Comparison of ENCODE assay signal across 8 cellular contexts in genomic region chr9:37747271-37747753, GRCh38.
A peak's percentile ranks its signal among the peaks of the same experiment; 100 is the strongest.
DNase-seq lines count a peak whose midpoint lies in the region; ATAC-seq and TF ChIP-seq lines count a peak whose summit lies in the region.

No MANE protein-coding gene starts in this region.

- TF ChIP-seq CTCF in GM06990 (IDR thresholded peaks at IDR 0.05; ENCODE audit: insufficient read depth, low read length, poor library complexity, severe bottlenecking): peak; percentile 95

- no peak overlapping the region for H3K4me3 ChIP-seq in GM06990 (replicated peaks; ENCODE audit: low read depth, low read length)

- H3K36me3 Mint-ChIP-seq in memory B cell: no peaks in the 10 kb centered on the region

- peak; percentile 72 for ATAC-seq in HG02678 (IDR thresholded peaks at IDR 0.05; ENCODE audit: unreplicated experiment)
- ATAC-seq in memory B cell (ENCODE audit: low read depth): peak; percentile 92
- no peak for ATAC-seq in HG03469 (IDR thresholded peaks at IDR 0.05; ENCODE audit: unreplicated experiment)

- H3K9me3 Mint-ChIP-seq in memory B cell: no peaks in the 10 kb centered on the region

- no peaks in the 10 kb centered on the region for H3K27me3 Mint-ChIP-seq in memory B cell

- no peaks in the 10 kb centered on the region for H3K27me3 ChIP-seq in GM06990 (replicated peaks; ENCODE audit: control insufficient read depth, insufficient read depth, low read length)

- no peak for DNase-seq in GM06990 (ENCODE audit: extremely low read depth, insufficient read length)
- peak; percentile 13 for DNase-seq in NCI-H2227 treated with DMSO at 0.1 percent for 48 hours (lab: John Stamatoyannopoulos, UW)
- peak; percentile 40 to 53 for DNase-seq in activated CD4-positive, alpha-beta T cell treated with anti-CD3 and anti-CD28 coated beads, Interleukin-2, amount 50 U/mL, for 4 hours
- DNase-seq in effector CD8-positive, alpha-beta T cell (lab: John Stamatoyannopoulos, UW): peak; percentile 14
- peak; percentile 41 to 49 for DNase-seq in memory B cell (ENCODE audit: low spot score in 2 of 2)
- peak; percentile 24 to 32 for DNase-seq in stimulated activated CD8-positive, alpha-beta memory T cell treated with anti-CD3 and anti-CD28 coated beads, Interleukin-7, amount 100 ng/mL, for 4 hours (ENCODE audit: low read depth in 2 of 2)

- H3K36me3 ChIP-seq in GM06990 (ENCODE audit: control insufficient read depth, insufficient read depth, low read length): no peaks in the 10 kb centered on the region

- H3K4me3 Mint-ChIP-seq in memory B cell: no peak overlapping the region

- no peaks in the 10 kb centered on the region for H3K4me1 Mint-ChIP-seq in memory B cell

- H3K27ac Mint-ChIP-seq in memory B cell: no peak overlapping the region
